Comparison of ENCODE assay signal across 2 cellular contexts in genomic region chr17:61476476-61477203, GRCh38.
A peak's percentile ranks its signal among the peaks of the same experiment; 100 is the strongest.
TF ChIP-seq lines count a peak whose summit lies in the region.

No MANE protein-coding gene starts in this region.

TF ChIP-seq in IMR-90, 13 proteins besides CTCF, POLR2A, EP300 and RAD21:
- no peak for TF ChIP-seq FOS (IDR thresholded peaks at IDR 0.05; ENCODE audit: low read depth, low read length)
- no peak for TF ChIP-seq MXI1 (IDR thresholded peaks at IDR 0.05; ENCODE audit: borderline replicate concordance, low read depth, low read length)
- TF ChIP-seq MAFK (IDR thresholded peaks at IDR 0.05; ENCODE audit: low read depth, low read length): no peak
- no peak for TF ChIP-seq MAZ (IDR thresholded peaks at IDR 0.05; ENCODE audit: borderline replicate concordance, low read depth, low read length)
- no peak for TF ChIP-seq RFX5 (IDR thresholded peaks at IDR 0.05; ENCODE audit: low read depth, low read length)
- TF ChIP-seq CEBPB (IDR thresholded peaks at IDR 0.05; ENCODE audit: low read depth, low read length): no peak
- TF ChIP-seq ELK1 (IDR thresholded peaks at IDR 0.05; ENCODE audit: borderline replicate concordance, low read depth, low read length): no peak
- TF ChIP-seq NFE2L2 (IDR thresholded peaks at IDR 0.05; ENCODE audit: low read depth, low read length): no peak
- no peak for TF ChIP-seq SMC3 (IDR thresholded peaks at IDR 0.05; ENCODE audit: low read depth, low read length)
- no peak for TF ChIP-seq USF2 (IDR thresholded peaks at IDR 0.05; ENCODE audit: low read depth, low read length)
- TF ChIP-seq BHLHE40 (IDR thresholded peaks at IDR 0.05; ENCODE audit: low read depth, low read length): no peak
- TF ChIP-seq RCOR1 (IDR thresholded peaks at IDR 0.05; ENCODE audit: insufficient replicate concordance, low read length): no peak
- no peak for TF ChIP-seq CHD1 (IDR thresholded peaks at IDR 0.05; ENCODE audit: low read depth, low read length)

TF ChIP-seq in HepG2, 621 proteins besides CTCF, POLR2A, EP300 and RAD21:
- TF ChIP-seq ZNF652 (CRISPR knock-in tag; IDR thresholded peaks at IDR 0.05; ENCODE audit: borderline replicate concordance, low read depth) (peak; percentile 51), ZBTB20 (CRISPR knock-in tag; IDR thresholded peaks at IDR 0.05; ENCODE audit: borderline replicate concordance, low read depth) (no peak)
